23 cellular contexts compared by ENCODE assay signal in genomic region chr10:20144268-20144667, GRCh38.
"Had no signal": no experiment of that assay in that cellular context is flagged by ENCODE, and none has a peak within 500 bp of the region (broad histone marks: within the 10 kb centered on the region; RNA-seq: fewer than 3 reads in every experiment).

No MANE protein-coding gene starts in this region.

- H3K27ac ChIP-seq: RWPE1 had no signal

- H3K36me3 ChIP-seq: SJCRH30 had no signal

- H3K27me3 ChIP-seq: SJCRH30 had no signal

- DNase-seq: IMR-90, Karpas-422, KG1, MM.1S, NCI-H1092 treated with DMSO at 0.1 percent for 48 hours, NCI-H1436, NCI-H187, NCI-H2029, NCI-H2081 treated with DMSO at 0.1 percent for 48 hours, NCI-H2171, NCI-H226, NCI-H446, NCI-H510A, NCI-H524 treated with DMSO at 0.1 percent for 48 hours, NCI-H69, NCI-H774, PC-3, SHP77 treated with DMSO at 0.1 percent for 48 hours, SJCRH30 had no signal

- H3K4me3 ChIP-seq: SJCRH30 had no signal

- H3K9me3 ChIP-seq: SJCRH30 had no signal

- ATAC-seq: HepG2, Panc1, PC-3, Right ventricle myocardium inferior had no signal
